In the genomic region with DNA sequence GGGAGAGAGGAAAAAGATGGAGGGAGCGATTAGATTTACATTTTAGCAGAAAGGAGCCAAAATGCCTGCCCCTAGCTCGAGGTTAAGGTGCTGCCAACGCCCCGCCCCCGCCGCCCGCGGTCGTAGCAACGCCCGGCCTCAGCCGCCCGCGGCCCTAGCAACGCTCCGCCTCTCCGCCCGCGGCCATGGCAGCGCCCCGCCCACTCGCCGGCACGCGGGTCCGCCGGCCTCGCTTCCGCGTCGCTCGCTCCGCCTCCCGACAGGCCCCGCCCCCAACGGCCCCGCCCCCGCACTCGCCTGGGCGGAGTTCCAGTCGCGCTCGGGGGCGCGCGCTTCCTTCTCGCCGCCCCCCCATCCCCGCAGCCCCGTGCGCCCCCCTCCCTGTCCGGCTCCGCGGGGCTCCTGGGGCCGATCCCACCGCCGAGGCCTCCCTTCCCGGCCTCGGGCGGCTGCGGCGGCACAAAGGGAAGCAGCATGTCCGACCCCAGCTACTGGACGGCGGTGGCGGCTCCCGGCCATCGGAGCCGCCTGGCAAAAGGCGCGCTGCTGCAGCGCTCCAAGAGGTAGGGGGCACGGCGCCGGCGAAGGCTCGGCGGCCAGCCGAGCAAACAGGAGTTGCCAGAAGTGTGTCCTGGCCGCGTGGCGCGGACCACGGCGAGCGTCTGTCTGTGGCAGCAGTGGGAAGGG, we compare ENCODE assay signal across 8 cellular contexts. TPM values are rescaled to one million over a fixed set of nuclear protein-coding genes. Genes with fewer than 3 reads are reported as not detected.
DNase-seq lines count a peak whose midpoint lies in the region; ATAC-seq, FAIRE-seq and TF ChIP-seq lines count a peak whose summit lies in the region.

No MANE protein-coding gene starts in this region.

- H3K9me3 ChIP-seq in HEK293 (ENCODE audit: control insufficient read depth, insufficient read depth, low read depth, low read length) (no peaks in the 10 kb centered on the region), pancreas (no peaks in the 10 kb centered on the region), thoracic aorta (no peaks in the 10 kb centered on the region)

- H3K27me3 ChIP-seq in pancreas (no peaks in the 10 kb centered on the region), thoracic aorta (replicated peaks; ENCODE audit: insufficient read depth) (no peaks in the 10 kb centered on the region)

- H3K4me1 Mint-ChIP-seq in activated naive CD8-positive, alpha-beta T cell (ENCODE audit: low read depth): peaks cover 33% of the 10 kb centered on the region

- 3 to 5% methylated on average over 46 to 86 of the region's 86 CpGs for WGBS in pancreas, 2 donors

- peak overlapping the region; percentile 91 for H3K4me3 Mint-ChIP-seq in activated naive CD8-positive, alpha-beta T cell

- H3K27me3 Mint-ChIP-seq in activated naive CD8-positive, alpha-beta T cell: no peaks in the 10 kb centered on the region

- H3K36me3 ChIP-seq in HEK293 (ENCODE audit: control insufficient read depth in 2 of 2, insufficient read depth in 1 of 2, low read length in 2 of 2): peaks cover 0 to 7% of the 10 kb centered on the region in 2 experiments; a peak in 1 of 3 replicates
- peaks cover 0 to 9% (median 3%) of the 10 kb centered on the region in 3 donors for H3K36me3 ChIP-seq in pancreas
- H3K36me3 ChIP-seq in thoracic aorta: peaks cover 3% of the 10 kb centered on the region

- H3K4me1 ChIP-seq in HEK293 (ENCODE audit: control insufficient read depth, insufficient read depth, low read length) (no peaks in the 10 kb centered on the region), pancreas (peaks cover 8 to 21% (median 15%) of the 10 kb centered on the region in 3 donors), thoracic aorta (ENCODE audit: control insufficient read depth in 1 of 2, low read depth in 2 of 2) (peaks cover 7 to 21% of the 10 kb centered on the region in 2 donors)

- intact Hi-C loops in Right ventricle myocardium superior (cut with DNase I) (no loop called here), pancreas (cut with DNase I) (loop anchor here in 1 of 3 donors (10.0 kb wide), 1 partner anchor 47 kb away; no protein-coding TSS in a partner anchor)

- no peaks in the 10 kb centered on the region for H3K36me3 Mint-ChIP-seq in activated naive CD8-positive, alpha-beta T cell

- no peaks in the 10 kb centered on the region for H3K9me3 Mint-ChIP-seq in activated naive CD8-positive, alpha-beta T cell (ENCODE audit: low read depth)

- no peak overlapping the region for H3K27ac ChIP-seq in HEK293 (ENCODE audit: extremely low read depth, low read depth, low read length)
- H3K27ac ChIP-seq in pancreas: peak overlapping the region; percentile 22 to 52 (median 43)
- H3K27ac ChIP-seq in thoracic aorta: peak overlapping the region; percentile 56

- POLR2A ChIA-PET in HEK293 (lab: Yijun Ruan, JAX): interaction anchor here (1.0 to 1.7 kb wide), 2 partner anchors 34 to 164 kb away, joined by 3 to 7 read pairs; partner anchors contain the start of gene PIK3R2

- peak overlapping the region; percentile 96 for H3K27ac Mint-ChIP-seq in activated naive CD8-positive, alpha-beta T cell

- CTCF ChIA-PET in HEK293 (lab: Yijun Ruan, JAX): interaction anchor here (0.6 to 1.3 kb wide), 3 partner anchors 33 to 475 kb away, joined by 3 to 5 read pairs (median 4); no protein-coding TSS in a partner anchor

- FAIRE-seq in pancreas (lab: Jason Lieb, UNC): no peak

- ATAC-seq in Right ventricle myocardium superior (ENCODE audit: poor library complexity): peak; percentile 98
- peak; percentile 84 to 94 (median 92) for ATAC-seq in pancreas
- ATAC-seq in thoracic aorta (ENCODE audit: insufficient number of reproducible peaks, low FRiP score, low read depth): peak; percentile 91

- DNase-seq in ELR (ENCODE audit: low read depth) (peak; percentile 87), MV-4-11 (lab: John Stamatoyannopoulos, UW) (peak; percentile 84), SKM-1 treated with dmso at 0.1 percent for 144 hours (lab: John Stamatoyannopoulos, UW; ENCODE audit: unreplicated experiment) (peak; percentile 82), Right ventricle myocardium superior (peak; percentile 94), pancreas (peak; percentile 88 to 98 (median 95)), thoracic aorta (ENCODE audit: low spot score) (no peak)

- TF ChIP-seq CTCF in HEK293 (tag by site-specific recombination; IDR thresholded peaks at IDR 0.05): peak; percentile 75
- no peak for TF ChIP-seq CTCF in pancreas (IDR thresholded peaks at IDR 0.05)
- no peak for TF ChIP-seq CTCF in thoracic aorta (IDR thresholded peaks at IDR 0.05)

- H3K4me3 ChIP-seq in HEK293 (ENCODE audit: low read depth, low read length) (peak overlapping the region; percentile 53), pancreas (peak overlapping the region; percentile 27 to 61 (median 42)), thoracic aorta (peak overlapping the region; percentile 92)

TF ChIP-seq in HEK293, 187 proteins besides CTCF, POLR2A, EP300 and RAD21 (continues in another document):
- TF ChIP-seq, protein P1, sequence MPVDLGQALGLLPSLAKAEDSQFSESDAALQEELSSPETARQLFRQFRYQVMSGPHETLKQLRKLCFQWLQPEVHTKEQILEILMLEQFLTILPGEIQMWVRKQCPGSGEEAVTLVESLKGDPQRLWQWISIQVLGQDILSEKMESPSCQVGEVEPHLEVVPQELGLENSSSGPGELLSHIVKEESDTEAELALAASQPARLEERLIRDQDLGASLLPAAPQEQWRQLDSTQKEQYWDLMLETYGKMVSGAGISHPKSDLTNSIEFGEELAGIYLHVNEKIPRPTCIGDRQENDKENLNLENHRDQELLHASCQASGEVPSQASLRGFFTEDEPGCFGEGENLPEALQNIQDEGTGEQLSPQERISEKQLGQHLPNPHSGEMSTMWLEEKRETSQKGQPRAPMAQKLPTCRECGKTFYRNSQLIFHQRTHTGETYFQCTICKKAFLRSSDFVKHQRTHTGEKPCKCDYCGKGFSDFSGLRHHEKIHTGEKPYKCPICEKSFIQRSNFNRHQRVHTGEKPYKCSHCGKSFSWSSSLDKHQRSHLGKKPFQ (tag by site-specific recombination; IDR thresholded peaks at IDR 0.05): no peak
- TF ChIP-seq ZNF19 (tag by site-specific recombination; IDR thresholded peaks at IDR 0.05; ENCODE audit: low read depth): no peak
- TF ChIP-seq, protein P2, sequence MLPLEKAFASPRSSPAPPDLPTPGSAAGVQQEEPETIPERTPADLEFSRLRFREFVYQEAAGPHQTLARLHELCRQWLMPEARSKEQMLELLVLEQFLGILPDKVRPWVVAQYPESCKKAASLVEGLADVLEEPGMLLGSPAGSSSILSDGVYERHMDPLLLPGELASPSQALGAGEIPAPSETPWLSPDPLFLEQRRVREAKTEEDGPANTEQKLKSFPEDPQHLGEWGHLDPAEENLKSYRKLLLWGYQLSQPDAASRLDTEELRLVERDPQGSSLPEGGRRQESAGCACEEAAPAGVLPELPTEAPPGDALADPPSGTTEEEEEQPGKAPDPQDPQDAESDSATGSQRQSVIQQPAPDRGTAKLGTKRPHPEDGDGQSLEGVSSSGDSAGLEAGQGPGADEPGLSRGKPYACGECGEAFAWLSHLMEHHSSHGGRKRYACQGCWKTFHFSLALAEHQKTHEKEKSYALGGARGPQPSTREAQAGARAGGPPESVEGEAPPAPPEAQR (tag by site-specific recombination; IDR thresholded peaks at IDR 0.05): no peak
- no peak for TF ChIP-seq ZSCAN23 (tag by site-specific recombination; IDR thresholded peaks at IDR 0.05)
- TF ChIP-seq, protein P3, sequence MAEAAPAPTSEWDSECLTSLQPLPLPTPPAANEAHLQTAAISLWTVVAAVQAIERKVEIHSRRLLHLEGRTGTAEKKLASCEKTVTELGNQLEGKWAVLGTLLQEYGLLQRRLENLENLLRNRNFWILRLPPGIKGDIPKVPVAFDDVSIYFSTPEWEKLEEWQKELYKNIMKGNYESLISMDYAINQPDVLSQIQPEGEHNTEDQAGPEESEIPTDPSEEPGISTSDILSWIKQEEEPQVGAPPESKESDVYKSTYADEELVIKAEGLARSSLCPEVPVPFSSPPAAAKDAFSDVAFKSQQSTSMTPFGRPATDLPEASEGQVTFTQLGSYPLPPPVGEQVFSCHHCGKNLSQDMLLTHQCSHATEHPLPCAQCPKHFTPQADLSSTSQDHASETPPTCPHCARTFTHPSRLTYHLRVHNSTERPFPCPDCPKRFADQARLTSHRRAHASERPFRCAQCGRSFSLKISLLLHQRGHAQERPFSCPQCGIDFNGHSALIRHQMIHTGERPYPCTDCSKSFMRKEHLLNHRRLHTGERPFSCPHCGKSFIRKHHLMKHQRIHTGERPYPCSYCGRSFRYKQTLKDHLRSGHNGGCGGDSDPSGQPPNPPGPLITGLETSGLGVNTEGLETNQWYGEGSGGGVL (tag by site-specific recombination; IDR thresholded peaks at IDR 0.05): 0 out of 2 replicates have a peak, but pooled peaks have one; percentile 16
- TF ChIP-seq, protein P4, sequence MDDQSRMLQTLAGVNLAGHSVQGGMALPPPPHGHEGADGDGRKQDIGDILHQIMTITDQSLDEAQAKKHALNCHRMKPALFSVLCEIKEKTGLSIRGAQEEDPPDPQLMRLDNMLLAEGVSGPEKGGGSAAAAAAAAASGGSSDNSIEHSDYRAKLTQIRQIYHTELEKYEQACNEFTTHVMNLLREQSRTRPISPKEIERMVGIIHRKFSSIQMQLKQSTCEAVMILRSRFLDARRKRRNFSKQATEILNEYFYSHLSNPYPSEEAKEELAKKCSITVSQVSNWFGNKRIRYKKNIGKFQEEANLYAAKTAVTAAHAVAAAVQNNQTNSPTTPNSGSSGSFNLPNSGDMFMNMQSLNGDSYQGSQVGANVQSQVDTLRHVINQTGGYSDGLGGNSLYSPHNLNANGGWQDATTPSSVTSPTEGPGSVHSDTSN (CRISPR knock-in tag; IDR thresholded peaks at IDR 0.05): no peak

RNA-seq across cellular contexts. Expression of gene MAST3, which starts 20.3 kb away (rescaled TPM):
- total RNA-seq in Right ventricle myocardium superior: 4.9 TPM
- total RNA-seq in pancreas: 10 to 100 TPM; 19.7 to 27.5 (median 24.2) TPM
- 10 to 100 TPM; 13.7 to 24.7 TPM for polyA plus RNA-seq in pancreas
- 10 to 100 TPM; 18.7 to 27.8 TPM for total RNA-seq in thoracic aorta

RNA-seq across cellular contexts. Expression of gene IL12RB1, which starts 31.1 kb away (rescaled TPM):
- 0.75 TPM for total RNA-seq in Right ventricle myocardium superior
- total RNA-seq in pancreas: 1 to 10 TPM in 1 of 6 donors, under 1 TPM in 5; 0.19 to 1.1 (median 0.53) TPM
- polyA plus RNA-seq in pancreas: under 1 TPM; 0.15 to 0.40 TPM
- 1 to 10 TPM; 1.6 to 5.4 TPM for total RNA-seq in thoracic aorta

RNA-seq across cellular contexts. Expression of gene PIK3R2, which starts 35.1 kb away (rescaled TPM):
- 20.8 TPM for total RNA-seq in Right ventricle myocardium superior
- 10 to 100 TPM; 11.6 to 21.2 (median 12.2) TPM for total RNA-seq in pancreas
- polyA plus RNA-seq in pancreas: 1 to 10 TPM; 4.3 to 6.5 TPM
- 10 to 100 TPM; 14.3 to 15.8 TPM for total RNA-seq in thoracic aorta

RNA-seq across cellular contexts. Expression of gene IFI30, which starts 55.8 kb away (rescaled TPM):
- total RNA-seq in Right ventricle myocardium superior: 23.1 TPM
- 100 to 1,000 TPM in 1 of 6 donors, 10 to 100 TPM in 5; 12.2 to 108 (median 23.2) TPM for total RNA-seq in pancreas
- polyA plus RNA-seq in pancreas: 10 to 100 TPM; 21.4 to 22.2 TPM
- 10 to 100 TPM; 59.4 to 72.3 TPM for total RNA-seq in thoracic aorta

Comparison
In these comparisons a context has a peak if more than half of its experiments do, and no peak if none do; other contexts are left out.
1. H3K4me3 ChIP-seq: peak in every context shown above with its lines; median percentile 92 in thoracic aorta; 53 in HEK293; 42 in pancreas.